ENCODE assay signal across 18 cellular contexts in genomic region chr9:18489861-18490260, GRCh38. TPM values are rescaled to one million over a fixed set of nuclear protein-coding genes. Genes with fewer than 3 reads are reported as not detected.
DNase-seq lines count a peak whose midpoint lies in the region; FAIRE-seq and TF ChIP-seq lines count a peak whose summit lies in the region.
"Had no signal": no experiment of that assay in that cellular context is flagged by ENCODE, and none has a peak within 500 bp of the region (broad histone marks: within the 10 kb centered on the region; RNA-seq: fewer than 3 reads in every experiment).

No MANE protein-coding gene starts in this region.

- no peaks in the 10 kb centered on the region for H3K79me2 ChIP-seq in keratinocyte (ENCODE audit: control insufficient read depth, insufficient read depth, low read length)

- H4K20me1 ChIP-seq in keratinocyte (ENCODE audit: control insufficient read depth, extremely low read depth, insufficient read depth, low read length), result no peaks in the 10 kb centered on the region

- H3K36me3 ChIP-seq in keratinocyte (ENCODE audit: control insufficient read depth in 2 of 2, extremely low read depth in 1 of 2, insufficient read depth in 2 of 2, low read length in 2 of 2) (no peaks in the 10 kb centered on the region), uterus (no peaks in the 10 kb centered on the region)
- H3K36me3 ChIP-seq: heart left ventricle had no signal

- no peaks in the 10 kb centered on the region for H3K27me3 ChIP-seq in keratinocyte (ENCODE audit: control insufficient read depth, extremely low read depth, insufficient read depth, low read length)
- no peaks in the 10 kb centered on the region for H3K27me3 ChIP-seq in uterus
- H3K27me3 ChIP-seq: heart left ventricle had no signal

- H3K27ac ChIP-seq in keratinocyte (ENCODE audit: control insufficient read depth, insufficient read depth, low read length) (peak overlapping the region; percentile 67), uterus (peak overlapping the region; percentile 89 to 94)

- TF ChIP-seq POLR2A in uterus (IDR thresholded peaks at IDR 0.05), result no peak

- peak overlapping the region; percentile 45 for H3K9ac ChIP-seq in keratinocyte (ENCODE audit: control insufficient read depth, extremely low read depth, insufficient read depth, low read length)

- in situ Hi-C loops in G401 (cut with HindIII; ENCODE audit: low sequenced_read_pairs), result no loop called here

- H3K4me2 ChIP-seq in keratinocyte (ENCODE audit: control insufficient read depth, extremely low read depth, insufficient read depth, low read depth, low read length), result peak overlapping the region; percentile 58

- H3K4me1 ChIP-seq in keratinocyte (ENCODE audit: control insufficient read depth, extremely low read depth, insufficient read depth, low read length) (peaks cover 43% of the 10 kb centered on the region), uterus (peaks cover 0 to 10% of the 10 kb centered on the region in 2 donors)

- peak; percentile 76 for FAIRE-seq in keratinocyte (lab: Jason Lieb, UNC)
- no peak for FAIRE-seq in urothelium cell line (lab: Jason Lieb, UNC)

- no peak overlapping the region for H3K4me3 ChIP-seq in keratinocyte (ENCODE audit: control insufficient read depth in 2 of 3, extremely low read depth in 1 of 3, insufficient read depth in 2 of 3, low read depth in 1 of 3, low read length in 3 of 3)
- no peak overlapping the region for H3K4me3 ChIP-seq in uterus

- TF ChIP-seq CTCF in keratinocyte (optimal IDR thresholded peaks at IDR 0.05 in 1 of 3, IDR thresholded peaks at IDR 0.05 in 1 of 3, conservative IDR thresholded peaks at IDR 0.05 in 1 of 3; ENCODE audit: extremely low read depth in 1 of 3, insufficient read depth in 2 of 3, low read length in 3 of 3) (no peak), uterus (IDR thresholded peaks at IDR 0.05) (no peak)

- DNase-seq in HT1080 (ENCODE audit: low read depth), result peak; percentile 42
- peak; percentile 58 for DNase-seq in astrocyte of the hippocampus (ENCODE audit: low read depth, low spot score)
- DNase-seq in keratinocyte (ENCODE audit: low read depth, low spot score), result no peak
- DNase-seq in uterus, result no peak
- no peak for DNase-seq in middle frontal gyrus (ENCODE audit: extremely low spot score, low spot score)
- no peak for DNase-seq in urothelium cell line (ENCODE audit: low spot score)
- no peak for DNase-seq in NCI-H1105 treated with DMSO at 0.1 percent for 48 hours (lab: John Stamatoyannopoulos, UW)
- DNase-seq in G401 (ENCODE audit: low spot score), result no peak
- DNase-seq: activated CD4-positive, alpha-beta T cell treated with anti-CD3 and anti-CD28 coated beads, Interleukin-2, amount 50 U/mL, for 48 hours; Kasumi-1; left colon; naive thymus-derived CD8-positive, alpha-beta T cell; NCI-H2029 treated with DMSO at 0.1 percent for 48 hours; NCI-H748 treated with DMSO at 0.1 percent for 48 hours; retina; SIG-M5; stimulated activated naive CD4-positive, alpha-beta T cell treated with Interleukin-2 at 50 U/mL for 16 hours had no signal

- no peaks in the 10 kb centered on the region for H3K9me1 ChIP-seq in keratinocyte (ENCODE audit: control insufficient read depth, extremely low read depth, insufficient read depth, low read length)

- H2AFZ ChIP-seq in keratinocyte (ENCODE audit: control insufficient read depth, low read length), result peak overlapping the region; percentile 42

- intact Hi-C loops in uterus (cut with DNase I; ENCODE audit: low total_unique reads), result no loop called here

- dilution Hi-C loops in keratinocyte (cut with MboI; ENCODE audit: extremely low pct_ligation_motif_present, low sequenced_read_pairs), result loop anchor here (25.0 kb wide), 1 partner anchor 103 kb away; no protein-coding TSS in a partner anchor

- no peaks in the 10 kb centered on the region for H3K9me3 ChIP-seq in keratinocyte (ENCODE audit: control insufficient read depth, low read depth, low read length)
- H3K9me3 ChIP-seq in uterus, result no peaks in the 10 kb centered on the region
- H3K9me3 ChIP-seq: heart left ventricle had no signal

RNA-seq across cellular contexts. Expression of gene ADAMTSL1, which starts 15.9 kb away (rescaled TPM):
- 1.9 and 2.2 TPM in 2 replicates for total RNA-seq in HT1080 (2014; rRNA removed; shearing (Covaris generic))
- 0.73 and 0.85 TPM in 2 replicates for polyA plus RNA-seq in HT1080 (2015; cell fraction: cytosol; rRNA removed)
- polyA plus RNA-seq in HT1080 (2015; cell fraction: nucleus; rRNA removed), result 0.61 and 0.68 TPM in 2 replicates
- polyA plus RNA-seq in keratinocyte, result 0.35 to 2.2 TPM (median 1.1 TPM) in 3 replicates
- not detected for polyA plus RNA-seq in keratinocyte (2011; ENCODE audit: low read depth)
- 0.23 and 0.30 TPM in 2 replicates for polyA plus RNA-seq in keratinocyte (2011; cell fraction: cytosol; rRNA removed)
- 0.69 and 1.4 TPM in 2 replicates for polyA plus RNA-seq in keratinocyte (2011; cell fraction: nucleus; rRNA removed)
- polyA plus RNA-seq in keratinocyte (2012; ENCODE audit: low replicate concordance), result 0.14 and 1.1 TPM in 2 replicates
- 2.4 to 5.1 TPM (median 3.0 TPM) in 3 replicates for polyA minus RNA-seq in keratinocyte
- 3.3 TPM for polyA minus RNA-seq in keratinocyte (2011; cell fraction: cytosol; rRNA and poly(A)+ RNA removed)
- polyA minus RNA-seq in keratinocyte (2011; cell fraction: nucleus; rRNA and poly(A)+ RNA removed), result 1.3 and 4.3 TPM in 2 replicates
- 100 to 1,000 TPM in 3 of 4 donors, 10 to 100 TPM in 1; 30.0 to 186 (median 138) TPM for total RNA-seq in uterus
- total RNA-seq in G401 (2014; rRNA removed; shearing (Covaris generic)), result not detected in 2 replicates
- total RNA-seq: naive thymus-derived CD8-positive, alpha-beta T cell had no signal
- polyA plus RNA-seq: naive thymus-derived CD8-positive, alpha-beta T cell had no signal

Comparison
In these comparisons a context has a peak if more than half of its experiments do, and no peak if none do; other contexts are left out.
1. DNase-seq: peak in HT1080 (single experiment) and astrocyte of the hippocampus (single experiment); none in keratinocyte (single experiment), uterus (0 of 2), middle frontal gyrus (single experiment), urothelium cell line (single experiment), NCI-H1105 treated with DMSO at 0.1 percent for 48 hours (single experiment) and G401 (single experiment).